Comparison of ENCODE assay signal across 33 cellular contexts in the genomic region with DNA sequence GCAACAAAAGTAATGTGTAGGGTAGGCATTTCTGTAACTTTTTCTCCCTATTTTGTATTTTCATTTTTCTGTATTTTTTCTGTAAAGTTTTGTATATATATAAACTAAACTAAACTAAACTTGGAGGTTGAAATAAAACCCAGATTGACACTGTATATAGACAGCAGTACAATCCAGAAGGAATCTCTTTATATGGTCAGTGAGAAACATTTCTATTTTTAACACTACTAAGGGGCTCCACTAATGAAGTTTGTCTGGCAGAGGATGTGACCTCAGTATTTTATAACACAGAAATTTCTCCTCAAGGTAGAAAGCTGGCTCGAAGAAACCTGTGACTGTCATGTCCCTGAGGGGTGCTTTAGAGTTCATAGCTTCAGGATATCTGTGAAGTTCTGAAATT.
"Had no signal": no experiment of that assay in that cellular context is flagged by ENCODE, and none has a peak within 500 bp of the region (broad histone marks: within the 10 kb centered on the region; RNA-seq: fewer than 3 reads in every experiment).

No MANE protein-coding gene starts in this region.

- ATAC-seq: activated CD8-positive, alpha-beta T cell treated with anti-CD3 and anti-CD28 coated beads for 36 hours; activated naive CD4-positive, alpha-beta T cell treated with anti-CD3 and anti-CD28 coated beads, Interleukin-2, amount 50 U/mL, for 72 hours; activated T-cell treated with anti-CD3 and anti-CD28 coated beads, Interleukin-2, amount 50 U/mL, for 4 hours; activated T-cell treated with anti-CD3 and anti-CD28 coated beads, Interleukin-2, amount 50 U/mL, for 72 hours; activated T-helper 17 cell treated with anti-CD3 and anti-CD28 coated beads, Interleukin-2, amount 50 U/mL, for 72 hours; body of pancreas; T-cell; T-helper 17 cell had no signal

- H3K27ac ChIP-seq: adrenal gland, body of pancreas, brain microvascular endothelial cell, breast epithelium, VCaP had no signal

- H3K4me3 ChIP-seq: adrenal gland, body of pancreas, breast epithelium had no signal

- H3K27me3 ChIP-seq: adrenal gland, body of pancreas, brain microvascular endothelial cell, breast epithelium had no signal

- H3K4me1 ChIP-seq: adrenal gland, body of pancreas, breast epithelium had no signal

- H3K9me3 ChIP-seq: adrenal gland, breast epithelium had no signal

- H3K36me3 ChIP-seq: adrenal gland, brain microvascular endothelial cell, breast epithelium had no signal

- DNase-seq: activated B cell treated with CpG ODN at 0.5 μM for 24 hours; activated CD4-positive, alpha-beta memory T cell treated with anti-CD3 and anti-CD28 coated beads for 36 hours; activated CD4-positive, alpha-beta T cell treated with anti-CD3 and anti-CD28 coated beads for 4 hours; activated CD4-positive, alpha-beta T cell treated with anti-CD3 and anti-CD28 coated beads, Interleukin-2, amount 10 ng/mL, durations not matched to agents 24 days and 14 days; activated CD4-positive, alpha-beta T cell treated with anti-CD3 and anti-CD28 coated beads, Interleukin-2, amount 50 U/mL, for 1 hour; activated CD4-positive, alpha-beta T cell treated with anti-CD3 and anti-CD28 coated beads, Interleukin-2, amount 50 U/mL, for 4 hours; activated CD4-positive, CD25-positive, alpha-beta regulatory T cell treated with anti-CD3 and anti-CD28 coated beads, Interleukin-2, amount 50 U/mL, for 72 hours; activated CD8-positive, alpha-beta memory T cell treated with anti-CD3 and anti-CD28 coated beads, Interleukin-2, amount 50 U/mL, for 4 hours; activated CD8-positive, alpha-beta T cell treated with anti-CD3 and anti-CD28 coated beads for 36 hours; activated effector memory CD4-positive, alpha-beta T cell treated with anti-CD3 and anti-CD28 coated beads, Interleukin-2, amount 50 U/mL, for 16 hours; activated gamma-delta T cell treated with Interleukin-2 at 50 U/mL for 16 hours; activated naive CD4-positive, alpha-beta T cell; activated naive CD4-positive, alpha-beta T cell treated with anti-CD3 and anti-CD28 coated beads for 36 hours; activated naive CD4-positive, alpha-beta T cell treated with anti-CD3 and anti-CD28 coated beads, Interleukin-2, amount 50 U/mL, for 16 hours; activated naive CD8-positive, alpha-beta T cell treated with anti-CD3 and anti-CD28 coated beads for 36 hours; activated T-cell treated with anti-CD3 and anti-CD28 coated beads for 4 hours; activated T-cell treated with anti-CD3 and anti-CD28 coated beads, Interleukin-2, amount 50 U/mL, for 1 hour; activated T-cell treated with anti-CD3 and anti-CD28 coated beads, Interleukin-2, amount 50 U/mL, for 4 hours; activated T-cell treated with anti-CD3 and anti-CD28 coated beads, Interleukin-2, amount 50 U/mL, for 72 hours; adrenal gland; amniotic stem cell; aorta; body of pancreas; brain microvascular endothelial cell; caudate nucleus; cerebellar nuclear complex; T-cell; T-helper 17 cell; T1000 had no signal
